Comparison of ENCODE assay signal across 15 cellular contexts in genomic region chr1:113058861-113059441, GRCh38. TPM values are rescaled to one million over a fixed set of nuclear protein-coding genes. Genes with fewer than 3 reads are reported as not detected.
DNase-seq lines count a peak whose midpoint lies in the region; ATAC-seq, FAIRE-seq and TF ChIP-seq lines count a peak whose summit lies in the region.
"Had no signal": no experiment of that assay in that cellular context is flagged by ENCODE, and none has a peak within 500 bp of the region (broad histone marks: within the 10 kb centered on the region; RNA-seq: fewer than 3 reads in every experiment).

No MANE protein-coding gene starts in this region.

- H3K27ac ChIP-seq in K562 (ENCODE audit: extremely low read depth, low read depth, low read length) (no peak overlapping the region), sigmoid colon (no peak overlapping the region)
- H3K27ac ChIP-seq: C4-2B, lower lobe of right lung, parathyroid adenoma had no signal

- H4K20me1 ChIP-seq in K562 (replicated peaks; ENCODE audit: control insufficient read depth, insufficient read depth, low read length), result no peaks in the 10 kb centered on the region

- TF ChIP-seq EP300 in K562 (IDR thresholded peaks at IDR 0.05; ENCODE audit: low read length) (no peak), sigmoid colon (IDR thresholded peaks at IDR 0.05) (no peak)

- TF ChIP-seq RAD21 in K562 (CRISPR knock-in tag; conservative IDR thresholded peaks at IDR 0.05 in 1 of 2, IDR thresholded peaks at IDR 0.05 in 1 of 2), result peak in 1 of 2 experiments; percentile 43; a peak in 2 of 4 replicates

- FAIRE-seq in K562 (lab: Jason Lieb, UNC), result peak; percentile 69

- no peaks in the 10 kb centered on the region for H3K79me2 ChIP-seq in K562 (ENCODE audit: control insufficient read depth, insufficient read depth, low read length)
- H3K79me2 ChIP-seq: parathyroid adenoma had no signal

- H3K9me3 ChIP-seq in K562 (replicated peaks; ENCODE audit: control insufficient read depth, insufficient read depth, low read depth, low read length) (no peaks in the 10 kb centered on the region), sigmoid colon (no peaks in the 10 kb centered on the region)
- H3K9me3 ChIP-seq: lower lobe of right lung had no signal

- no peaks in the 10 kb centered on the region for H3K9me1 ChIP-seq in K562 (ENCODE audit: control insufficient read depth, insufficient read depth, low read length)

- WGBS in K562 (ENCODE audit: insufficient coverage, low coverage, missing lambda C conversion rate), result 14% methylated on average over 3 of the region's 3 CpGs
- 79 to 81% methylated on average over 3 of the region's 3 CpGs for WGBS in sigmoid colon, 2 donors

- H3K4me1 ChIP-seq in K562 (replicated peaks in 1 of 2; ENCODE audit: control insufficient read depth in 2 of 2, insufficient read depth in 2 of 2, low read length in 2 of 2), result peaks cover 7 to 14% of the 10 kb centered on the region in 2 experiments; a peak in 4 of 5 replicates
- no peaks in the 10 kb centered on the region for H3K4me1 ChIP-seq in sigmoid colon
- H3K4me1 ChIP-seq: lower lobe of right lung, parathyroid adenoma had no signal

- 0 out of 2 replicates have a peak overlapping the region, but pooled peaks have one; percentile 5 for H3K4me2 ChIP-seq in K562 (ENCODE audit: insufficient read depth, low read length)

- intact Hi-C loops in K562 (cut with micrococcal nuclease) (no loop called here), sigmoid colon (cut with DNase I) (no loop called here)

- H3K36me3 ChIP-seq in K562 (ENCODE audit: control insufficient read depth, insufficient read depth, low read length) (no peaks in the 10 kb centered on the region), sigmoid colon (no peaks in the 10 kb centered on the region)
- H3K36me3 ChIP-seq: lower lobe of right lung had no signal

- H3K4me3 ChIP-seq in K562, result no peak overlapping the region
- no peak overlapping the region for H3K4me3 ChIP-seq in sigmoid colon
- H3K4me3 ChIP-seq: lower lobe of right lung had no signal

- TF ChIP-seq POLR2A in K562 (conservative IDR thresholded peaks at IDR 0.05), result no peak
- no peak for TF ChIP-seq POLR2A in sigmoid colon (IDR thresholded peaks at IDR 0.05)

- ATAC-seq in K562 (peak; percentile 90), GM21717 (IDR thresholded peaks at IDR 0.05; ENCODE audit: unreplicated experiment) (no peak)
- ATAC-seq: lower lobe of right lung, Panc1 had no signal

- H3K27me3 ChIP-seq in K562 (ENCODE audit: control insufficient read depth in 2 of 2, insufficient read depth in 2 of 2, low read length in 2 of 2) (no peaks in the 10 kb centered on the region), sigmoid colon (no peaks in the 10 kb centered on the region)

- H2AFZ ChIP-seq in K562 (ENCODE audit: low read depth, low read length), result peak overlapping the region; percentile 58
- H2AFZ ChIP-seq: parathyroid adenoma had no signal

- DNase-seq in CMK (ENCODE audit: low read depth) (peak; percentile 40), NCI-H146 (lab: John Stamatoyannopoulos, UW) (peak; percentile 86), K562 (ENCODE audit: extremely low read depth in 1 of 4, low spot score in 3 of 4) (peak in 2 of 4 experiments; percentile 54 to 72), mesenteric fat pad (ENCODE audit: low spot score) (peak; percentile 65), sigmoid colon (no peak), RKO (ENCODE audit: low spot score) (no peak)
- no peak for DNase-seq in activated effector memory CD4-positive, alpha-beta T cell treated with anti-CD3 and anti-CD28 coated beads, Interleukin-2, amount 50 U/mL, for 16 hours
- DNase-seq: activated CD8-positive, alpha-beta memory T cell treated with anti-CD3 and anti-CD28 coated beads for 24 hours; GOT3; lower lobe of right lung; stimulated activated CD4-positive, alpha-beta T cell treated with anti-CD3 and anti-CD28 coated beads, Interleukin-2, amount 100 ng/mL, for 48 hours had no signal

- BruUV-seq in K562 (replicated peaks; lab: Mats Ljungman, UMichigan), result no TSS peak

- H3K9ac ChIP-seq in K562 (ENCODE audit: insufficient read depth in 1 of 2, low read depth in 2 of 2, low read length in 2 of 2), result peak overlapping the region in 1 of 2 experiments; percentile 79; a peak in 1 of 4 replicates
- H3K9ac ChIP-seq: parathyroid adenoma had no signal

- CTCF ChIA-PET in K562 (lab: Yijun Ruan, JAX; ENCODE audit: low intra/inter-chr PET ratio), result no interaction called here

- in situ Hi-C loops in K562 (cut with MboI), result no loop called here

- POLR2A ChIA-PET in K562 (lab: Yijun Ruan, JAX), result interaction anchor here (0.9 to 5.9 kb wide), 5 partner anchors 10 to 255 kb away, joined by 3 to 48 read pairs (median 4); partner anchors contain the start of gene LRIG2

- no peak; a peak in 1 of 6 replicates for TF ChIP-seq CTCF in K562 (IDR thresholded peaks at IDR 0.05 in 2 of 3, conservative IDR thresholded peaks at IDR 0.05 in 1 of 3; ENCODE audit: insufficient read depth in 2 of 3, low read depth in 1 of 3, low read length in 3 of 3)
- no peak for TF ChIP-seq CTCF in sigmoid colon (IDR thresholded peaks at IDR 0.05)

TF ChIP-seq in K562, 482 proteins besides CTCF, POLR2A, EP300 and RAD21 (continues in another document):
- TF ChIP-seq SMAD1 (IDR thresholded peaks at IDR 0.05; ENCODE audit: low read depth, low read length, partially characterized antibody), result peak; percentile 93
- TF ChIP-seq BCL6 (CRISPR knock-in tag; IDR thresholded peaks at IDR 0.05), result no peak
- TF ChIP-seq CBFA2T3 (IDR thresholded peaks at IDR 0.05), result peak; percentile 35; the same call in 1 of the 2 replicates
- no peak; the same call in 1 of the 2 replicates for TF ChIP-seq RB1 (IDR thresholded peaks at IDR 0.05; ENCODE audit: low read depth)
- peak in 1 of 2 experiments; percentile 56; a peak in 1 of 4 replicates for TF ChIP-seq RCOR1 (IDR thresholded peaks at IDR 0.05; ENCODE audit: borderline replicate concordance in 1 of 2, low read depth in 2 of 2, low read length in 2 of 2)
- TF ChIP-seq MEF2A (IDR thresholded peaks at IDR 0.05; ENCODE audit: control insufficient read depth, low read depth, low read length), result no peak
- TF ChIP-seq GABPA (tag; conservative IDR thresholded peaks at IDR 0.05; ENCODE audit: low read depth), result peak; percentile 30; the same call in 1 of the 2 replicates
- TF ChIP-seq ATF7 (IDR thresholded peaks at IDR 0.05), result 0 out of 2 replicates have a peak, but pooled peaks have one; percentile 16
- TF ChIP-seq FUS (optimal IDR thresholded peaks at IDR 0.05; ENCODE audit: low read depth, low read length), result no peak
- TF ChIP-seq UBTF (IDR thresholded peaks at IDR 0.05; ENCODE audit: borderline replicate concordance in 1 of 2, low read depth in 2 of 2, low read length in 2 of 2), result 0 out of 4 replicates have a peak, but pooled peaks of 1 of the 2 experiments have one; percentile 27
- no peak for TF ChIP-seq JUND (IDR thresholded peaks at IDR 0.05; ENCODE audit: borderline replicate concordance, low read depth, low read length)
- peak; percentile 28; the same call in 1 of the 3 replicates for TF ChIP-seq JUND (tag; IDR thresholded peaks at IDR 0.05; ENCODE audit: borderline replicate concordance, low read depth, low read length)
- TF ChIP-seq NFIC (IDR thresholded peaks at IDR 0.05), result peak; percentile 99
- TF ChIP-seq NFIX (CRISPR knock-in tag; IDR thresholded peaks at IDR 0.05; ENCODE audit: low read depth), result peak; percentile 97
- TF ChIP-seq TCF3 (CRISPR knock-in tag; IDR thresholded peaks at IDR 0.05), result peak; percentile 31; the same call in 1 of the 2 replicates
- TF ChIP-seq L3MBTL2 (IDR thresholded peaks at IDR 0.05), result peak; percentile 27; the same call in 1 of the 2 replicates
- TF ChIP-seq DACH1 (IDR thresholded peaks at IDR 0.05; ENCODE audit: partially characterized antibody), result peak; percentile 32
- peak; percentile 37; the same call in 1 of the 2 replicates for TF ChIP-seq ARID1B (IDR thresholded peaks at IDR 0.05)

RNA-seq across cellular contexts. Expression of gene LRIG2, which starts 14.0 kb away (rescaled TPM):
- total RNA-seq in K562 (2011; cell fraction: chromatin; rRNA removed; ENCODE audit: low replicate concordance), result 95.5 and 187 TPM in 2 replicates
- total RNA-seq in K562 (2011; cell fraction: nucleolus; rRNA removed), result 53.9 and 56.3 TPM in 2 replicates
- total RNA-seq in K562 (2011; cell fraction: nucleoplasm; rRNA removed), result 89.7 and 114 TPM in 2 replicates
- 6.2 and 11.8 TPM in 2 replicates for total RNA-seq in K562 (2014; rRNA removed)
- total RNA-seq in K562 (2014; rRNA removed; fragmentation: Illumina TruSeq; extraction: Trizol), result 17.9 and 23.7 TPM in 2 replicates
- total RNA-seq in K562 (2015; rRNA removed; fragmentation: Illumina TruSeq; extraction: Trizol), result 19.7 and 22.4 TPM in 2 replicates
- 13.7 and 15.6 TPM in 2 replicates for total RNA-seq in K562 (2021)
- polyA plus RNA-seq in K562 (2011; rRNA removed), result 28.1 and 28.5 TPM in 2 replicates
- 10.5 and 18.9 TPM in 2 replicates for polyA plus RNA-seq in K562 (2011; cell fraction: cytosol; rRNA removed)
- polyA plus RNA-seq in K562 (2011; cell fraction: nucleus; rRNA removed), result 41.4 and 45.7 TPM in 2 replicates
- polyA plus RNA-seq in K562 (2012), result 5.2 and 6.4 TPM in 2 replicates
- 10.1 and 12.4 TPM in 2 replicates for polyA plus RNA-seq in K562 (2014; fragmentation: Illumina TruSeq; extraction: Trizol)
- polyA plus RNA-seq in K562 (2014; fragmentation: Nextera tagmentation; extraction: Ambion mirVana), result 1 to 10 TPM; 1.8 to 3.3 TPM
- 8.5 and 11.5 TPM in 2 replicates for polyA plus RNA-seq in K562 (2014; rRNA removed)
- 53.8 and 63.7 TPM in 2 replicates for polyA minus RNA-seq in K562 (2011; rRNA and poly(A)+ RNA removed)
- polyA minus RNA-seq in K562 (2011; cell fraction: cytosol; rRNA and poly(A)+ RNA removed), result 16.4 and 17.7 TPM in 2 replicates
- 23.0 and 42.1 TPM in 2 replicates for polyA minus RNA-seq in K562 (2011; cell fraction: nucleus; rRNA and poly(A)+ RNA removed)
- total RNA-seq in mesenteric fat pad, result 13.4 TPM
- total RNA-seq in sigmoid colon, result 10 to 100 TPM; 14.1 to 24.2 (median 17.4) TPM
- 1 to 10 TPM; 1.2 to 7.5 (median 1.2) TPM for polyA plus RNA-seq in sigmoid colon

Comparison
In these comparisons a context has a peak if more than half of its experiments do, and no peak if none do; other contexts are left out.
1. DNase-seq: peak in CMK (single experiment), NCI-H146 (single experiment) and mesenteric fat pad (single experiment); none in sigmoid colon (single experiment), activated effector memory CD4-positive, alpha-beta T cell treated with anti-CD3 and anti-CD28 coated beads, Interleukin-2, amount 50 U/mL, for 16 hours (single experiment) and RKO (single experiment).